In the genomic region with DNA sequence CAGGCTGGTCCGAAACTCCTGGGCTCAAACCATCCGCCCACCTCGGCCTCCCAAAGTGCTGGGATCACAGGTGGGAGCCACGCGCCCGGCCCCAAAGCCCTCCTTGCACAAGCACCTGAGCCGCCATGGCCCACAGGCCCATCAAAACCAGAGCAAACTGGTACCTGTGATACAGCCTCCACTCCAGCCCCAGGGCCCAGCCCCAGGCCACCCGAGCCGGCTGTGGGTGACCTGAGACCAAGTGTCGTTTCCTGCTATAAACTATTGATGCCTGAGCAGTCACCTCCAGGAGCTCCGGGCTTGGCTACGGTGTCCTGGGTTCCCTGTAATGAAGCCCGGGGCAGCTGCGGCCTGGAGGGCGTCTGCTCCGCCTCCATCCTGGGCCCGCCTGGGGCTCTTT, we compare ENCODE assay signal across 28 cellular contexts. TPM values are rescaled to one million over a fixed set of nuclear protein-coding genes. Genes with fewer than 3 reads are reported as not detected.
DNase-seq lines count a peak whose midpoint lies in the region; ATAC-seq and TF ChIP-seq lines count a peak whose summit lies in the region.
"Had no signal": no experiment of that assay in that cellular context is flagged by ENCODE, and none has a peak within 500 bp of the region (broad histone marks: within the 10 kb centered on the region; RNA-seq: fewer than 3 reads in every experiment).

No MANE protein-coding gene starts in this region.

- no peaks in the 10 kb centered on the region for H3K36me3 Mint-ChIP-seq in glutamatergic neuron (ENCODE audit: unreplicated experiment)
- no peaks in the 10 kb centered on the region for H3K36me3 Mint-ChIP-seq in stimulated activated effector memory CD8-positive, alpha-beta T cell treated with anti-CD3 and anti-CD28 coated beads, Interleukin-12 subunit alpha, Interleukin-12 subunit beta, amount 100 ng/mL, for 72 hours
- no peaks in the 10 kb centered on the region for H3K36me3 Mint-ChIP-seq in activated T-helper 1 cell treated with anti-CD3 and anti-CD28 coated beads, Interleukin-12 subunit alpha, Interleukin-12 subunit beta, Interleukin-2, Interleukin-4 antibody, amounts not matched to agents 30 ng/mL and 10 ng/mL and 1 ng/mL, durations not matched to agents 14 hours and 24 hours and 36 hours (ENCODE audit: low read depth)

- ATAC-seq in Panc1 = no peak
- no peak for ATAC-seq in stimulated activated effector memory CD8-positive, alpha-beta T cell treated with anti-CD3 and anti-CD28 coated beads, Interleukin-12 subunit alpha, Interleukin-12 subunit beta, amount 100 ng/mL, for 72 hours
- no peak for ATAC-seq in activated CD4-positive, CD25-positive, alpha-beta regulatory T cell treated with anti-CD3 and anti-CD28 coated beads, Interleukin-2, amount 50 U/mL, for 24 hours
- ATAC-seq: GM23338 had no signal

- H3K4me3 ChIP-seq in HUES6 (ENCODE audit: low read depth, low read length) (no peak overlapping the region), Panc1 (ENCODE audit: low read depth in 2 of 2, low read length in 2 of 2) (no peak overlapping the region), neuronal stem cell (ENCODE audit: low read length in 2 of 2) (no peak overlapping the region)
- H3K4me3 ChIP-seq: BLaER1, GM23338, SK-N-MC had no signal

- intact Hi-C loops in Panc1 (cut with micrococcal nuclease; ENCODE audit: unreplicated experiment) = no loop called here
- intact Hi-C loops in activated T-helper 1 cell treated with anti-CD3 and anti-CD28 coated beads, Interleukin-12 subunit alpha, Interleukin-12 subunit beta, Interleukin-2, Interleukin-4 antibody, amounts not matched to agents 30 ng/mL and 10 ng/mL and 1 ng/mL, durations not matched to agents 14 hours and 24 hours and 36 hours (cut with micrococcal nuclease) = no loop called here

- H2AFZ ChIP-seq in neuronal stem cell (ENCODE audit: low read length) = peak overlapping the region; percentile 29
- H2AFZ ChIP-seq: GM23338 had no signal

- peak overlapping the region; percentile 100 for H3K27ac Mint-ChIP-seq in glutamatergic neuron (ENCODE audit: unreplicated experiment)
- H3K27ac Mint-ChIP-seq in stimulated activated effector memory CD8-positive, alpha-beta T cell treated with anti-CD3 and anti-CD28 coated beads, Interleukin-12 subunit alpha, Interleukin-12 subunit beta, amount 100 ng/mL, for 72 hours = no peak overlapping the region
- H3K27ac Mint-ChIP-seq in activated T-helper 1 cell treated with anti-CD3 and anti-CD28 coated beads, Interleukin-12 subunit alpha, Interleukin-12 subunit beta, Interleukin-2, Interleukin-4 antibody, amounts not matched to agents 30 ng/mL and 10 ng/mL and 1 ng/mL, durations not matched to agents 14 hours and 24 hours and 36 hours = no peak overlapping the region
- H3K27ac Mint-ChIP-seq: CD4-positive, alpha-beta T cell; GM23338 had no signal

- H3K4me3 Mint-ChIP-seq in glutamatergic neuron (ENCODE audit: unreplicated experiment) = no peak overlapping the region
- H3K4me3 Mint-ChIP-seq in stimulated activated effector memory CD8-positive, alpha-beta T cell treated with anti-CD3 and anti-CD28 coated beads, Interleukin-12 subunit alpha, Interleukin-12 subunit beta, amount 100 ng/mL, for 72 hours = no peak overlapping the region
- no peak overlapping the region for H3K4me3 Mint-ChIP-seq in activated T-helper 1 cell treated with anti-CD3 and anti-CD28 coated beads, Interleukin-12 subunit alpha, Interleukin-12 subunit beta, Interleukin-2, Interleukin-4 antibody, amounts not matched to agents 30 ng/mL and 10 ng/mL and 1 ng/mL, durations not matched to agents 14 hours and 24 hours and 36 hours
- H3K4me3 Mint-ChIP-seq: CD4-positive, alpha-beta T cell; GM23338 had no signal

- H4K91ac ChIP-seq in neuronal stem cell (ENCODE audit: low read depth, low read length, poor library complexity) = no peak overlapping the region

- peak overlapping the region; percentile 98 for H2BK15ac ChIP-seq in neuronal stem cell (ENCODE audit: low read length)

- peak overlapping the region; percentile 98 for H2AK5ac ChIP-seq in neuronal stem cell (ENCODE audit: low read depth, low read length)

- H3K4me1 Mint-ChIP-seq in glutamatergic neuron (ENCODE audit: low read depth, unreplicated experiment) = peaks cover 17% of the 10 kb centered on the region
- H3K4me1 Mint-ChIP-seq in stimulated activated effector memory CD8-positive, alpha-beta T cell treated with anti-CD3 and anti-CD28 coated beads, Interleukin-12 subunit alpha, Interleukin-12 subunit beta, amount 100 ng/mL, for 72 hours = no peaks in the 10 kb centered on the region
- no peaks in the 10 kb centered on the region for H3K4me1 Mint-ChIP-seq in activated T-helper 1 cell treated with anti-CD3 and anti-CD28 coated beads, Interleukin-12 subunit alpha, Interleukin-12 subunit beta, Interleukin-2, Interleukin-4 antibody, amounts not matched to agents 30 ng/mL and 10 ng/mL and 1 ng/mL, durations not matched to agents 14 hours and 24 hours and 36 hours (ENCODE audit: low read depth)

- H3K27ac ChIP-seq in HUES6 (ENCODE audit: low read depth, low read length) (no peak overlapping the region), Panc1 (ENCODE audit: low read length) (peak overlapping the region; percentile 18; the same call in 1 of the 2 replicates), neuronal stem cell (replicated peaks; ENCODE audit: low read length) (no peak overlapping the region)
- H3K27ac ChIP-seq: BLaER1, SK-N-MC had no signal

- no peak overlapping the region for H4K8ac ChIP-seq in neuronal stem cell (ENCODE audit: low read depth, low read length)

- H3K9ac ChIP-seq in HUES6 (ENCODE audit: low read length) (peak overlapping the region; percentile 18), neuronal stem cell (ENCODE audit: low read depth, low read length, poor library complexity) (no peak overlapping the region)
- H3K9ac ChIP-seq: BLaER1 had no signal

- no peak overlapping the region for H2BK120ac ChIP-seq in neuronal stem cell (ENCODE audit: low read depth, low read length)

- no peak for DNase-seq in Panc1 (ENCODE audit: low read depth, low spot score)
- DNase-seq in glutamatergic neuron = no peak
- no peak for DNase-seq in neuronal stem cell (ENCODE audit: low spot score)
- DNase-seq in AG08395 (ENCODE audit: low spot score) = no peak
- no peak for DNase-seq in stimulated activated effector memory CD8-positive, alpha-beta T cell treated with anti-CD3 and anti-CD28 coated beads, Interleukin-12 subunit alpha, Interleukin-12 subunit beta, amount 100 ng/mL, for 72 hours (ENCODE audit: low spot score in 2 of 2)
- DNase-seq in activated T-helper 1 cell treated with anti-CD3 and anti-CD28 coated beads, Interleukin-12 subunit alpha, Interleukin-12 subunit beta, Interleukin-2, Interleukin-4 antibody, amounts not matched to agents 30 ng/mL and 10 ng/mL and 1 ng/mL, durations not matched to agents 14 hours and 24 hours and 36 hours (ENCODE audit: low spot score) = no peak
- DNase-seq: CD4-positive, alpha-beta T cell; COR-L47; DMS 273 treated with DMSO at 0.1 percent for 48 hours; DND-41; HCEC 1CT; Karpas-422; MV-4-11; NCI-H1105 treated with DMSO at 0.1 percent for 48 hours; NCI-H2029 treated with DMSO at 0.1 percent for 48 hours; NCI-H345; NCI-H524 treated with DMSO at 0.1 percent for 48 hours; NCI-H82; OCI-M1; SHP77 had no signal

- POLR2A ChIA-PET in Panc1 (lab: Charles Lee) = no interaction called here

- peak overlapping the region; percentile 90 for H2BK12ac ChIP-seq in neuronal stem cell (ENCODE audit: low read length)

- no peak overlapping the region for H3K14ac ChIP-seq in neuronal stem cell (ENCODE audit: low read length)

- H3K4me1 ChIP-seq in HUES6 (ENCODE audit: control insufficient read depth, insufficient read depth, low read length) (peaks cover 45% of the 10 kb centered on the region), Panc1 (ENCODE audit: control insufficient read depth, insufficient read depth, low read length) (peaks cover 23% of the 10 kb centered on the region), neuronal stem cell (ENCODE audit: control insufficient read depth in 2 of 2, insufficient read depth in 1 of 2, low read depth in 1 of 2, low read length in 2 of 2) (peaks cover 17 to 18% of the 10 kb centered on the region in 2 donors)

- no peak overlapping the region for H2BK5ac ChIP-seq in neuronal stem cell (ENCODE audit: low read length)

- BruUV-seq in Panc1 (replicated peaks; lab: Mats Ljungman, UMichigan) = no TSS peak

- H3K9me3 Mint-ChIP-seq in glutamatergic neuron (ENCODE audit: unreplicated experiment) = peaks cover 18% of the 10 kb centered on the region
- no peaks in the 10 kb centered on the region for H3K9me3 Mint-ChIP-seq in stimulated activated effector memory CD8-positive, alpha-beta T cell treated with anti-CD3 and anti-CD28 coated beads, Interleukin-12 subunit alpha, Interleukin-12 subunit beta, amount 100 ng/mL, for 72 hours
- H3K9me3 Mint-ChIP-seq in activated T-helper 1 cell treated with anti-CD3 and anti-CD28 coated beads, Interleukin-12 subunit alpha, Interleukin-12 subunit beta, Interleukin-2, Interleukin-4 antibody, amounts not matched to agents 30 ng/mL and 10 ng/mL and 1 ng/mL, durations not matched to agents 14 hours and 24 hours and 36 hours = no peaks in the 10 kb centered on the region
- H3K9me3 Mint-ChIP-seq: CD4-positive, alpha-beta T cell; GM23338 had no signal

- peak overlapping the region; percentile 73 for H3K23ac ChIP-seq in neuronal stem cell (ENCODE audit: low read depth, low read length, poor library complexity)

- WGBS in neuronal stem cell (ENCODE audit: extremely low coverage in 2 of 2, insufficient read length in 2 of 2, insufficient replicate concordance in 1 of 2), 2 donors = no CpG with 5 or more reads among the region's 17 CpGs

- peak overlapping the region; percentile 80 for H3K18ac ChIP-seq in neuronal stem cell (ENCODE audit: low read length)

- CTCF ChIA-PET in Panc1 (lab: Charles Lee) = interaction anchor here (0.5 kb wide), 1 partner anchor 61 kb away, joined by 3 read pairs; no protein-coding TSS in a partner anchor

- in situ Hi-C loops in Panc1 (cut with HindIII; ENCODE audit: low pct_unique_long_range_greater_than_20kb, low sequenced_read_pairs) = no loop called here

- H3K36me3 ChIP-seq in HUES6 (ENCODE audit: control insufficient read depth, insufficient read depth, low read length) (no peaks in the 10 kb centered on the region), Panc1 (ENCODE audit: control insufficient read depth, insufficient read depth, low read length) (no peaks in the 10 kb centered on the region), neuronal stem cell (replicated peaks in 1 of 2; ENCODE audit: control insufficient read depth in 2 of 2, insufficient read depth in 2 of 2, low read length in 2 of 2) (no peaks in the 10 kb centered on the region)
- H3K36me3 ChIP-seq: BLaER1 had no signal

- H3K9me3 ChIP-seq in HUES6 (ENCODE audit: control insufficient read depth, insufficient read depth, low read depth, low read length) (no peaks in the 10 kb centered on the region), Panc1 (ENCODE audit: control insufficient read depth, insufficient read depth, low read depth, low read length) (no peaks in the 10 kb centered on the region), neuronal stem cell (replicated peaks in 1 of 2; ENCODE audit: control insufficient read depth in 2 of 2, insufficient read depth in 1 of 2, low read depth in 1 of 2, low read length in 2 of 2) (peaks cover 0 to 2% of the 10 kb centered on the region in 2 donors)
- H3K9me3 ChIP-seq: BLaER1 had no signal

- H3K79me1 ChIP-seq in neuronal stem cell (ENCODE audit: low read depth, low read length) = no peaks in the 10 kb centered on the region

- no peak for TF ChIP-seq CTCF in Panc1 (IDR thresholded peaks at IDR 0.05)
- no peak for TF ChIP-seq CTCF in glutamatergic neuron (IDR thresholded peaks at IDR 0.05; ENCODE audit: partially characterized antibody, unreplicated experiment)

- H3K4ac ChIP-seq in neuronal stem cell (ENCODE audit: low read length) = peak overlapping the region; percentile 66

- H3K27me3 ChIP-seq in HUES6 (ENCODE audit: control insufficient read depth, insufficient read depth, low read length) (no peaks in the 10 kb centered on the region), Panc1 (ENCODE audit: control insufficient read depth, insufficient read depth, low read length) (no peaks in the 10 kb centered on the region), neuronal stem cell (ENCODE audit: control insufficient read depth in 3 of 3, insufficient read depth in 3 of 3, low read depth in 1 of 3, low read length in 3 of 3) (no peaks in the 10 kb centered on the region)
- H3K27me3 ChIP-seq: BLaER1 had no signal

- no peak overlapping the region for H3K4me2 ChIP-seq in neuronal stem cell (ENCODE audit: insufficient read depth, low read length, poor library complexity, severe bottlenecking)
- H3K4me2 ChIP-seq: BLaER1, GM23338 had no signal

- H3K27me3 Mint-ChIP-seq in glutamatergic neuron (ENCODE audit: unreplicated experiment) = peaks cover 22% of the 10 kb centered on the region
- peaks cover 10% of the 10 kb centered on the region for H3K27me3 Mint-ChIP-seq in activated T-helper 1 cell treated with anti-CD3 and anti-CD28 coated beads, Interleukin-12 subunit alpha, Interleukin-12 subunit beta, Interleukin-2, Interleukin-4 antibody, amounts not matched to agents 30 ng/mL and 10 ng/mL and 1 ng/mL, durations not matched to agents 14 hours and 24 hours and 36 hours (ENCODE audit: insufficient read depth)

RNA-seq across cellular contexts. Expression of a gene that starts 9.7 kb away (rescaled TPM):
- total RNA-seq in Panc1 (2021; ENCODE audit: unreplicated experiment) = 515 TPM
- 590 TPM for polyA plus RNA-seq in Panc1 (2012; ENCODE audit: insufficient read length)
- 244 TPM for total RNA-seq in glutamatergic neuron (ENCODE audit: unreplicated experiment)
- polyA plus RNA-seq in neuronal stem cell (2013, experiment 1 of 2) = 412 TPM
- polyA plus RNA-seq in neuronal stem cell (2013, experiment 2 of 2) = 415 TPM
- total RNA-seq in activated T-helper 1 cell treated with anti-CD3 and anti-CD28 coated beads, Interleukin-12 subunit alpha, Interleukin-12 subunit beta, Interleukin-2, Interleukin-4 antibody, amounts not matched to agents 30 ng/mL and 10 ng/mL and 1 ng/mL, durations not matched to agents 14 hours and 24 hours and 36 hours = 735 and 829 TPM in 2 replicates

RNA-seq across cellular contexts. Expression of a gene that starts 34.2 kb away (rescaled TPM):
- 63.7 TPM for total RNA-seq in Panc1 (2021; ENCODE audit: unreplicated experiment)
- polyA plus RNA-seq in Panc1 (2012; ENCODE audit: insufficient read length) = 123 TPM
- total RNA-seq in glutamatergic neuron (ENCODE audit: unreplicated experiment) = 392 TPM
- 56.3 TPM for polyA plus RNA-seq in neuronal stem cell (2013, experiment 1 of 2)
- polyA plus RNA-seq in neuronal stem cell (2013, experiment 2 of 2) = 54.0 TPM
- total RNA-seq in activated T-helper 1 cell treated with anti-CD3 and anti-CD28 coated beads, Interleukin-12 subunit alpha, Interleukin-12 subunit beta, Interleukin-2, Interleukin-4 antibody, amounts not matched to agents 30 ng/mL and 10 ng/mL and 1 ng/mL, durations not matched to agents 14 hours and 24 hours and 36 hours = not detected in 2 replicates
- total RNA-seq: CD4-positive, alpha-beta T cell had no signal

RNA-seq across cellular contexts. Expression of a gene that starts 36.6 kb away (rescaled TPM):
- total RNA-seq in Panc1 (2021; ENCODE audit: unreplicated experiment) (5.8 TPM), glutamatergic neuron (ENCODE audit: unreplicated experiment) (1.1 TPM)
- polyA plus RNA-seq in Panc1 (2012; ENCODE audit: insufficient read length) = 4.3 TPM
- polyA plus RNA-seq in neuronal stem cell (2013, experiment 1 of 2) = 0.11 TPM
- 0.07 TPM for polyA plus RNA-seq in neuronal stem cell (2013, experiment 2 of 2)
- total RNA-seq in activated T-helper 1 cell treated with anti-CD3 and anti-CD28 coated beads, Interleukin-12 subunit alpha, Interleukin-12 subunit beta, Interleukin-2, Interleukin-4 antibody, amounts not matched to agents 30 ng/mL and 10 ng/mL and 1 ng/mL, durations not matched to agents 14 hours and 24 hours and 36 hours = not detected in 2 replicates
- total RNA-seq: CD4-positive, alpha-beta T cell had no signal

RNA-seq across cellular contexts. Expression of a gene that starts 40.1 kb away (rescaled TPM):
- total RNA-seq in Panc1 (2021; ENCODE audit: unreplicated experiment) = 5.8 TPM
- polyA plus RNA-seq in Panc1 (2012; ENCODE audit: insufficient read length) = 5.9 TPM
- total RNA-seq in glutamatergic neuron (ENCODE audit: unreplicated experiment) = 2.2 TPM
- polyA plus RNA-seq in neuronal stem cell (2013, experiment 1 of 2) = 1.2 TPM
- polyA plus RNA-seq in neuronal stem cell (2013, experiment 2 of 2) = 1.3 TPM
- not detected in 2 replicates for total RNA-seq in activated T-helper 1 cell treated with anti-CD3 and anti-CD28 coated beads, Interleukin-12 subunit alpha, Interleukin-12 subunit beta, Interleukin-2, Interleukin-4 antibody, amounts not matched to agents 30 ng/mL and 10 ng/mL and 1 ng/mL, durations not matched to agents 14 hours and 24 hours and 36 hours
- total RNA-seq: A673, G401, M059J had no signal

RNA-seq across cellular contexts. Expression of a gene that starts 53.2 kb away (rescaled TPM):
- total RNA-seq in Panc1 (2021; ENCODE audit: unreplicated experiment) = 1.5 TPM
- polyA plus RNA-seq in Panc1 (2012; ENCODE audit: insufficient read length) = 2.6 TPM
- total RNA-seq in glutamatergic neuron (ENCODE audit: unreplicated experiment) = not detected
- polyA plus RNA-seq in neuronal stem cell (2013, experiment 1 of 2) = 1.9 TPM
- polyA plus RNA-seq in neuronal stem cell (2013, experiment 2 of 2) = 1.9 TPM
- not detected in 2 replicates for total RNA-seq in activated T-helper 1 cell treated with anti-CD3 and anti-CD28 coated beads, Interleukin-12 subunit alpha, Interleukin-12 subunit beta, Interleukin-2, Interleukin-4 antibody, amounts not matched to agents 30 ng/mL and 10 ng/mL and 1 ng/mL, durations not matched to agents 14 hours and 24 hours and 36 hours
- total RNA-seq: A673; CD4-positive, alpha-beta T cell; G401; M059J had no signal

Comparison
In these comparisons a context has a peak if more than half of its experiments do, and no peak if none do; other contexts are left out.
1. RNA of a gene that starts 34.2 kb away (total RNA-seq): 392 TPM in glutamatergic neuron (single experiment) and 63.7 TPM in Panc1 (single experiment); not detected in activated T-helper 1 cell treated with anti-CD3 and anti-CD28 coated beads, Interleukin-12 subunit alpha, Interleukin-12 subunit beta, Interleukin-2, Interleukin-4 antibody, amounts not matched to agents 30 ng/mL and 10 ng/mL and 1 ng/mL, durations not matched to agents 14 hours and 24 hours and 36 hours; every median in the first group is over 10 times any median in the second.